In the genomic region with DNA sequence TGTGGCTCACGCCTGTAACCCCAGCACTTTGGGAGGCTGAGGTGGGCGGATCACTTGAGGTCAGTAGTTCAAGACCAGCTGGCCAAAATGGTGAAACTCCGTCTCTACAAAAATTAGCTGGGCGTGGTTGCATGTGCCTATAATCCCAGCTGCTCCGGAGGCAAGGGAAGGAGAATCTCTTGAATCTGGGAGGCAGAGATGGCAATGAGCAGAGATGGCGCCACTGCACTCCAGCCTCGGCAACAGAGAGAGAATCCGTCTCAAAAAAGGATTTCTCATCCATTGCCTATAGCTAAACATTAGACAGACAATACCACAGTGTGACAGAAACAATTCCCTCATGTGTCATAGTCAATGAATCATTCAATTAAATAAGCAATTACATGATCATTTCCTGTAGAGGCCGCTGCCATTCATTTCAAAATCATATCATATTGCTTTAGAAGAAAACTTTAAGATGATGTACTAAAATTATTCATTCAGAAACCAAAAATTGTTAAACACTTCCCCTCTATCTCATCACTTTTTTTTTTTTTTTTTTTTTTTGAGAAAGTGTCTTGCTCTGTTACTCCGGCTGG, we compare ENCODE assay signal across 9 cellular contexts.
DNase-seq lines count a peak whose midpoint lies in the region; ATAC-seq lines count a peak whose summit lies in the region.
"Had no signal": no experiment of that assay in that cellular context is flagged by ENCODE, and none has a peak within 500 bp of the region (broad histone marks: within the 10 kb centered on the region; RNA-seq: fewer than 3 reads in every experiment).

No MANE protein-coding gene starts in this region.

- H3K9ac ChIP-seq in adipocyte (ENCODE audit: low read length), result peak overlapping the region; percentile 59

- no peaks in the 10 kb centered on the region for H3K36me3 ChIP-seq in adipocyte (ENCODE audit: control insufficient read depth, insufficient read depth, low read length, severe bottlenecking)

- DNase-seq in Caki2 (ENCODE audit: low read depth), result peak; percentile 90
- DNase-seq in HS-27A (ENCODE audit: low read depth), result peak; percentile 64
- DNase-seq in adipocyte (ENCODE audit: low read depth), result no peak
- DNase-seq in myocyte (ENCODE audit: low read depth), result peak; percentile 75
- no peak for DNase-seq in SIG-M5 (lab: John Stamatoyannopoulos, UW)

- ATAC-seq in GM21529 (IDR thresholded peaks at IDR 0.05; ENCODE audit: unreplicated experiment), result no peak
- no peak for ATAC-seq in HG02623 (IDR thresholded peaks at IDR 0.05; ENCODE audit: unreplicated experiment)
- ATAC-seq: HepG2; naive thymus-derived CD8-positive, alpha-beta T cell had no signal

- H3K4me1 ChIP-seq in adipocyte (ENCODE audit: control insufficient read depth, insufficient read depth, low read length), result peaks cover 17% of the 10 kb centered on the region

- in situ Hi-C loops in Caki2 (cut with HindIII; ENCODE audit: low pct_unique_long_range_greater_than_20kb, low sequenced_read_pairs), result no loop called here

- no peaks in the 10 kb centered on the region for H3K9me3 ChIP-seq in adipocyte (ENCODE audit: control insufficient read depth, low read length)

- H3K4me3 ChIP-seq in adipocyte (ENCODE audit: low read length), result peak overlapping the region; percentile 53

- H3K27me3 ChIP-seq in adipocyte (replicated peaks; ENCODE audit: control insufficient read depth, insufficient read depth, low read length), result no peaks in the 10 kb centered on the region

Comparison
In these comparisons a context has a peak if more than half of its experiments do, and no peak if none do; other contexts are left out.
1. DNase-seq: peak in Caki2 (single experiment), HS-27A (single experiment) and myocyte (single experiment); none in adipocyte (single experiment) and SIG-M5 (single experiment).